ENCODE assay signal across 1 cellular context in the genomic region with DNA sequence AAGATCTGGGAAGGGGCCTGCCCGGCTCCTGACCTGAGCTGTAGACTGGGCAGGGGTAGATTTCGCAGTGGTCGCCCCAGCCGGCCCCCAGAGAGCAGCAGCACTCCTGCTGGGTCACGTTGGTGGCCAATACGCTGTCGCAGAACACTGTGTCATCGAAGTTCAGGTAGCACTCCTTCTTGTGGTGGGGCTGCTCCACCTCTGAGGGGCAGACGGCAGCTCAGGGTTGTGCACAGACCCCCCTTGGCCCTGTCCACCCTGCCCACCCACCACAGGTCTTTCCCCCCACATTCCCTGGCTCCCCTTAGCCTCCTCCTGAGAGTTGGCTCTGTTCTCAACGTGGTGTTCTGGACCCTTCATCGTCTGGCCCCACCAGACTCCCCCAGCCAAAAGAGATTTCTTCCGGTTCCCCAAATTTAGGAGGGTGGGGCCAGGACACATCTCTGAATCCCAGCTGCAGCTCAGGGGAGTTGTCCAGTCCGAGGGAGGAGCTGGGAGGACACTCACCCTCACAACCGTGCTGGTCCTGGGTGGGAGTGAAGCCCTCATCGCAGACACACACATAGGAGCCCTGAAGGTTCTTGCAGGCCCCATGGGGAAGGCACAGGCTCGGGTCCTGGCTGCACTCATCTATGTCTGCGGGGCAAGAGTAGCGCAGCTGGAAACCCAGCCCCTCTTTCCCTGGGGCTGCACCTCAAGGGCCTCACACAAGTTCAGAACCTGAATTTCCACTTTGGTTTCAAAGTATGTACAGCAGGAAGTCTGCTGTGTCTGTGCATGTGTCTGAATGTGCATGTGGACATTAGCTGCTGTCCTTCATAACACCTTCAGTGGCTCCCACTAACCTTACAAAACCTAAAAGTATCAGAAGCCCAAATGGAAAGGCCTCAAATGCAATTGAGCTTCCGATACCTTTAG.
A peak's percentile ranks its signal among the peaks of the same experiment; 100 is the strongest.
TF ChIP-seq lines count a peak whose summit lies in the region.

No MANE protein-coding gene starts in this region.

TF ChIP-seq in HepG2, 621 proteins besides CTCF, POLR2A, EP300 and RAD21 (continued from another document):
- TF ChIP-seq, protein P1, sequence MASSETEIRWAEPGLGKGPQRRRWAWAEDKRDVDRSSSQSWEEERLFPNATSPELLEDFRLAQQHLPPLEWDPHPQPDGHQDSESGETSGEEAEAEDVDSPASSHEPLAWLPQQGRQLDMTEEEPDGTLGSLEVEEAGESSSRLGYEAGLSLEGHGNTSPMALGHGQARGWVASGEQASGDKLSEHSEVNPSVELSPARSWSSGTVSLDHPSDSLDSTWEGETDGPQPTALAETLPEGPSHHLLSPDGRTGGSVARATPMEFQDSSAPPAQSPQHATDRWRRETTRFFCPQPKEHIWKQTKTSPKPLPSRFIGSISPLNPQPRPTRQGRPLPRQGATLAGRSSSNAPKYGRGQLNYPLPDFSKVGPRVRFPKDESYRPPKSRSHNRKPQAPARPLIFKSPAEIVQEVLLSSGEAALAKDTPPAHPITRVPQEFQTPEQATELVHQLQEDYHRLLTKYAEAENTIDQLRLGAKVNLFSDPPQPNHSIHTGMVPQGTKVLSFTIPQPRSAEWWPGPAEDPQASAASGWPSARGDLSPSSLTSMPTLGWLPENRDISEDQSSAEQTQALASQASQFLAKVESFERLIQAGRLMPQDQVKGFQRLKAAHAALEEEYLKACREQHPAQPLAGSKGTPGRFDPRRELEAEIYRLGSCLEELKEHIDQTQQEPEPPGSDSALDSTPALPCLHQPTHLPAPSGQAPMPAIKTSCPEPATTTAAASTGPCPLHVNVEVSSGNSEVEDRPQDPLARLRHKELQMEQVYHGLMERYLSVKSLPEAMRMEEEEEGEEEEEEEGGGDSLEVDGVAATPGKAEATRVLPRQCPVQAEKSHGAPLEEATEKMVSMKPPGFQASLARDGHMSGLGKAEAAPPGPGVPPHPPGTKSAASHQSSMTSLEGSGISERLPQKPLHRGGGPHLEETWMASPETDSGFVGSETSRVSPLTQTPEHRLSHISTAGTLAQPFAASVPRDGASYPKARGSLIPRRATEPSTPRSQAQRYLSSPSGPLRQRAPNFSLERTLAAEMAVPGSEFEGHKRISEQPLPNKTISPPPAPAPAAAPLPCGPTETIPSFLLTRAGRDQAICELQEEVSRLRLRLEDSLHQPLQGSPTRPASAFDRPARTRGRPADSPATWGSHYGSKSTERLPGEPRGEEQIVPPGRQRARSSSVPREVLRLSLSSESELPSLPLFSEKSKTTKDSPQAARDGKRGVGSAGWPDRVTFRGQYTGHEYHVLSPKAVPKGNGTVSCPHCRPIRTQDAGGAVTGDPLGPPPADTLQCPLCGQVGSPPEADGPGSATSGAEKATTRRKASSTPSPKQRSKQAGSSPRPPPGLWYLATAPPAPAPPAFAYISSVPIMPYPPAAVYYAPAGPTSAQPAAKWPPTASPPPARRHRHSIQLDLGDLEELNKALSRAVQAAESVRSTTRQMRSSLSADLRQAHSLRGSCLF (CRISPR knock-in tag; IDR thresholded peaks at IDR 0.05; ENCODE audit: borderline replicate concordance), result no peak
- TF ChIP-seq JUND (CRISPR knock-in tag; IDR thresholded peaks at IDR 0.05), result no peak
- TF ChIP-seq ZNF180 (CRISPR knock-in tag; IDR thresholded peaks at IDR 0.05; ENCODE audit: borderline replicate concordance, low read depth), result no peak
- TF ChIP-seq ZNF747 (CRISPR knock-in tag; IDR thresholded peaks at IDR 0.05; ENCODE audit: borderline replicate concordance), result no peak
- no peak for TF ChIP-seq ZNF552 (CRISPR knock-in tag; IDR thresholded peaks at IDR 0.05; ENCODE audit: borderline replicate concordance)
- TF ChIP-seq ZNF207 (IDR thresholded peaks at IDR 0.05; ENCODE audit: borderline replicate concordance), result no peak
- TF ChIP-seq, protein P2, sequence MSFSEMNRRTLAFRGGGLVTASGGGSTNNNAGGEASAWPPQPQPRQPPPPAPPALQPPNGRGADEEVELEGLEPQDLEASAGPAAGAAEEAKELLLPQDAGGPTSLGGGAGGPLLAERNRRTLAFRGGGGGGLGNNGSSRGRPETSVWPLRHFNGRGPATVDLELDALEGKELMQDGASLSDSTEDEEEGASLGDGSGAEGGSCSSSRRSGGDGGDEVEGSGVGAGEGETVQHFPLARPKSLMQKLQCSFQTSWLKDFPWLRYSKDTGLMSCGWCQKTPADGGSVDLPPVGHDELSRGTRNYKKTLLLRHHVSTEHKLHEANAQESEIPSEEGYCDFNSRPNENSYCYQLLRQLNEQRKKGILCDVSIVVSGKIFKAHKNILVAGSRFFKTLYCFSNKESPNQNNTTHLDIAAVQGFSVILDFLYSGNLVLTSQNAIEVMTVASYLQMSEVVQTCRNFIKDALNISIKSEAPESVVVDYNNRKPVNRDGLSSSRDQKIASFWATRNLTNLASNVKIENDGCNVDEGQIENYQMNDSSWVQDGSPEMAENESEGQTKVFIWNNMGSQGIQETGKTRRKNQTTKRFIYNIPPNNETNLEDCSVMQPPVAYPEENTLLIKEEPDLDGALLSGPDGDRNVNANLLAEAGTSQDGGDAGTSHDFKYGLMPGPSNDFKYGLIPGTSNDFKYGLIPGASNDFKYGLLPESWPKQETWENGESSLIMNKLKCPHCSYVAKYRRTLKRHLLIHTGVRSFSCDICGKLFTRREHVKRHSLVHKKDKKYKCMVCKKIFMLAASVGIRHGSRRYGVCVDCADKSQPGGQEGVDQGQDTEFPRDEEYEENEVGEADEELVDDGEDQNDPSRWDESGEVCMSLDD (CRISPR knock-in tag; IDR thresholded peaks at IDR 0.05; ENCODE audit: borderline replicate concordance), result no peak
- TF ChIP-seq, protein P3, sequence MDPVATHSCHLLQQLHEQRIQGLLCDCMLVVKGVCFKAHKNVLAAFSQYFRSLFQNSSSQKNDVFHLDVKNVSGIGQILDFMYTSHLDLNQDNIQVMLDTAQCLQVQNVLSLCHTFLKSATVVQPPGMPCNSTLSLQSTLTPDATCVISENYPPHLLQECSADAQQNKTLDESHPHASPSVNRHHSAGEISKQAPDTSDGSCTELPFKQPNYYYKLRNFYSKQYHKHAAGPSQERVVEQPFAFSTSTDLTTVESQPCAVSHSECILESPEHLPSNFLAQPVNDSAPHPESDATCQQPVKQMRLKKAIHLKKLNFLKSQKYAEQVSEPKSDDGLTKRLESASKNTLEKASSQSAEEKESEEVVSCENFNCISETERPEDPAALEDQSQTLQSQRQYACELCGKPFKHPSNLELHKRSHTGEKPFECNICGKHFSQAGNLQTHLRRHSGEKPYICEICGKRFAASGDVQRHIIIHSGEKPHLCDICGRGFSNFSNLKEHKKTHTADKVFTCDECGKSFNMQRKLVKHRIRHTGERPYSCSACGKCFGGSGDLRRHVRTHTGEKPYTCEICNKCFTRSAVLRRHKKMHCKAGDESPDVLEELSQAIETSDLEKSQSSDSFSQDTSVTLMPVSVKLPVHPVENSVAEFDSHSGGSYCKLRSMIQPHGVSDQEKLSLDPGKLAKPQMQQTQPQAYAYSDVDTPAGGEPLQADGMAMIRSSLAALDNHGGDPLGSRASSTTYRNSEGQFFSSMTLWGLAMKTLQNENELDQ (CRISPR knock-in tag; IDR thresholded peaks at IDR 0.05; ENCODE audit: borderline replicate concordance), result no peak
- TF ChIP-seq HNRNPLL (IDR thresholded peaks at IDR 0.05; ENCODE audit: low read depth, low read length, poor library complexity, severe bottlenecking), result peak; percentile 24
- TF ChIP-seq DNMT3B (CRISPR knock-in tag; conservative IDR thresholded peaks at IDR 0.05), result no peak
- no peak for TF ChIP-seq WIZ (CRISPR knock-in tag; IDR thresholded peaks at IDR 0.05)
- TF ChIP-seq, protein P4, sequence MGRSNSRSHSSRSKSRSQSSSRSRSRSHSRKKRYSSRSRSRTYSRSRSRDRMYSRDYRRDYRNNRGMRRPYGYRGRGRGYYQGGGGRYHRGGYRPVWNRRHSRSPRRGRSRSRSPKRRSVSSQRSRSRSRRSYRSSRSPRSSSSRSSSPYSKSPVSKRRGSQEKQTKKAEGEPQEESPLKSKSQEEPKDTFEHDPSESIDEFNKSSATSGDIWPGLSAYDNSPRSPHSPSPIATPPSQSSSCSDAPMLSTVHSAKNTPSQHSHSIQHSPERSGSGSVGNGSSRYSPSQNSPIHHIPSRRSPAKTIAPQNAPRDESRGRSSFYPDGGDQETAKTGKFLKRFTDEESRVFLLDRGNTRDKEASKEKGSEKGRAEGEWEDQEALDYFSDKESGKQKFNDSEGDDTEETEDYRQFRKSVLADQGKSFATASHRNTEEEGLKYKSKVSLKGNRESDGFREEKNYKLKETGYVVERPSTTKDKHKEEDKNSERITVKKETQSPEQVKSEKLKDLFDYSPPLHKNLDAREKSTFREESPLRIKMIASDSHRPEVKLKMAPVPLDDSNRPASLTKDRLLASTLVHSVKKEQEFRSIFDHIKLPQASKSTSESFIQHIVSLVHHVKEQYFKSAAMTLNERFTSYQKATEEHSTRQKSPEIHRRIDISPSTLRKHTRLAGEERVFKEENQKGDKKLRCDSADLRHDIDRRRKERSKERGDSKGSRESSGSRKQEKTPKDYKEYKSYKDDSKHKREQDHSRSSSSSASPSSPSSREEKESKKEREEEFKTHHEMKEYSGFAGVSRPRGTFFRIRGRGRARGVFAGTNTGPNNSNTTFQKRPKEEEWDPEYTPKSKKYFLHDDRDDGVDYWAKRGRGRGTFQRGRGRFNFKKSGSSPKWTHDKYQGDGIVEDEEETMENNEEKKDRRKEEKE (IDR thresholded peaks at IDR 0.05), result no peak
- no peak for TF ChIP-seq REL (CRISPR knock-in tag; conservative IDR thresholded peaks at IDR 0.05)
- no peak for TF ChIP-seq CCAR2 (optimal IDR thresholded peaks at IDR 0.05; ENCODE audit: low read depth, low read length)
- TF ChIP-seq ZNF772 (CRISPR knock-in tag; IDR thresholded peaks at IDR 0.05), result 0 out of 2 replicates have a peak, but pooled peaks have one; percentile 38
